In the genomic region with DNA sequence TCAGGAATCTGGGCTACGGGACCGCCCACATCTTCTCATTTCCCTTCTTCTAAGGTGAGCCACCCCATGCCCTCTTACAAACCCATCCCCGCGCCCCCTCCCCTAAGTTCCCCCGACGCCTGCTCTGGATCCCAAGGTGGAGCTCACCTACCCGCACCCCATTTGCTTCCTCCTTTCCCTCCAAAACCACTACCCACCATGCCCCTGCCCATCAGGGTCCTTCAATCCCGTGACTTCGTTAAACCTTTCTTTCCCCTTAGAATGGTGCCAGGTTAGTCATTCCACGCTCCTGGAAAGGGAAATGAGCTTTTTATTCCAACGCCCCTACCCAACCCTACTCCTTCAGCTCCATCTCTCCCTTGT, we compare ENCODE assay signal across 8 cellular contexts. TPM values are rescaled to one million over a fixed set of nuclear protein-coding genes. Genes with fewer than 3 reads are reported as not detected.
DNase-seq lines count a peak whose midpoint lies in the region; ATAC-seq, FAIRE-seq and TF ChIP-seq lines count a peak whose summit lies in the region.

No MANE protein-coding gene starts in this region.

- intact Hi-C loops in CD4-positive, alpha-beta T cell (cut with DNase I, micrococcal nuclease) = loop anchor here (5.0 to 10.0 kb wide), 12 partner anchors 178 to 1880 kb away; partner anchors contain the start of genes C17orf67 (in 2 of the 2), DGKE (in 2 of the 2), RAD51C (in 2 of the 2) and TEX14 (in 2 of the 2)
- intact Hi-C loops in Panc1 (cut with micrococcal nuclease; ENCODE audit: unreplicated experiment) = loop anchor here (10.0 kb wide), 1 partner anchor 120 kb away; no protein-coding TSS in a partner anchor
- intact Hi-C loops in endothelial cell of umbilical vein (cut with micrococcal nuclease) = loop anchor here (5.0 kb wide), 3 partner anchors 243 to 913 kb away; partner anchors contain the start of gene PPM1E

- H3K9me3 ChIP-seq in CD4-positive, alpha-beta T cell (ENCODE audit: control insufficient read depth, low read length) = no peaks in the 10 kb centered on the region
- H3K9me3 ChIP-seq in Panc1 (ENCODE audit: control insufficient read depth, insufficient read depth, low read depth, low read length) (no peaks in the 10 kb centered on the region), endothelial cell of umbilical vein (replicated peaks; ENCODE audit: control insufficient read depth, insufficient read depth, low read length) (no peaks in the 10 kb centered on the region)

- ATAC-seq in CD4-positive, alpha-beta T cell (ENCODE audit: poor library complexity) = no peak
- ATAC-seq in Panc1 (no peak), HG02610 (IDR thresholded peaks at IDR 0.05; ENCODE audit: unreplicated experiment) (no peak)

- H3K9me3 Mint-ChIP-seq in CD4-positive, alpha-beta T cell = no peaks in the 10 kb centered on the region
- H3K9me3 Mint-ChIP-seq in osteocyte (ENCODE audit: unreplicated experiment) = no peaks in the 10 kb centered on the region

- no peak for DNase-seq in CD4-positive, alpha-beta T cell
- DNase-seq in Panc1 (ENCODE audit: low read depth, low spot score) (no peak), endothelial cell of umbilical vein (ENCODE audit: low read depth, low spot score) (no peak), osteocyte (ENCODE audit: extremely low spot score, unreplicated experiment) (no peak), COLO829 (ENCODE audit: low spot score) (no peak)
- DNase-seq in activated CD4-positive, CD25-positive, alpha-beta regulatory T cell (lab: John Stamatoyannopoulos, UW) = no peak
- no peak for DNase-seq in stimulated activated CD4-positive, alpha-beta T cell treated with anti-CD3 and anti-CD28 coated beads, Interleukin-4, amount 100 ng/mL, for 24 hours

- H3K27ac Mint-ChIP-seq in CD4-positive, alpha-beta T cell = peak overlapping the region; percentile 85
- H3K27ac Mint-ChIP-seq in osteocyte (ENCODE audit: unreplicated experiment) = peak overlapping the region; percentile 59

- H3K27ac ChIP-seq in CD4-positive, alpha-beta T cell (ENCODE audit: low read depth, low read length) = no peak overlapping the region
- H3K27ac ChIP-seq in Panc1 (ENCODE audit: low read length) = peak overlapping the region; percentile 21; the same call in 1 of the 2 replicates
- H3K27ac ChIP-seq in endothelial cell of umbilical vein (ENCODE audit: insufficient read depth, low read depth, low read length) = no peak overlapping the region

- peak overlapping the region; percentile 80 for H2AFZ ChIP-seq in endothelial cell of umbilical vein (ENCODE audit: low read depth, low read length)

- no peak for TF ChIP-seq POLR2A in endothelial cell of umbilical vein (IDR thresholded peaks at IDR 0.05; ENCODE audit: low read depth, low read length)

- no peaks in the 10 kb centered on the region for H3K79me2 ChIP-seq in endothelial cell of umbilical vein (ENCODE audit: control insufficient read depth, insufficient read depth, low read length)

- no peaks in the 10 kb centered on the region for H3K27me3 Mint-ChIP-seq in CD4-positive, alpha-beta T cell
- H3K27me3 Mint-ChIP-seq in osteocyte (ENCODE audit: unreplicated experiment) = no peaks in the 10 kb centered on the region

- no peak for TF ChIP-seq CTCF in CD4-positive, alpha-beta T cell (IDR thresholded peaks at IDR 0.05)
- TF ChIP-seq CTCF in Panc1 (IDR thresholded peaks at IDR 0.05) = no peak
- TF ChIP-seq CTCF in endothelial cell of umbilical vein (IDR thresholded peaks at IDR 0.05; ENCODE audit: extremely low read depth in 1 of 2, insufficient read depth in 1 of 2, low read depth in 1 of 2, low read length in 2 of 2) = no peak
- TF ChIP-seq CTCF in osteocyte (IDR thresholded peaks at IDR 0.05) = no peak

- H3K4me1 ChIP-seq in Panc1 (ENCODE audit: control insufficient read depth, insufficient read depth, low read length) (peaks cover 9% of the 10 kb centered on the region; the same call in 1 of the 2 replicates), endothelial cell of umbilical vein (ENCODE audit: control insufficient read depth, extremely low read depth, insufficient read depth, low read length) (peaks cover 18% of the 10 kb centered on the region)

- peaks cover 61% of the 10 kb centered on the region for H3K36me3 Mint-ChIP-seq in CD4-positive, alpha-beta T cell (ENCODE audit: low read depth)
- H3K36me3 Mint-ChIP-seq in osteocyte (ENCODE audit: unreplicated experiment) = peaks cover 22% of the 10 kb centered on the region

- H3K27me3 ChIP-seq in CD4-positive, alpha-beta T cell (ENCODE audit: control insufficient read depth, insufficient read depth, low read length) = no peaks in the 10 kb centered on the region
- H3K27me3 ChIP-seq in Panc1 (ENCODE audit: control insufficient read depth, insufficient read depth, low read length) (no peaks in the 10 kb centered on the region), endothelial cell of umbilical vein (ENCODE audit: control insufficient read depth in 2 of 2, insufficient read depth in 2 of 2, low read length in 2 of 2) (no peaks in the 10 kb centered on the region)

- H3K36me3 ChIP-seq in Panc1 (ENCODE audit: control insufficient read depth, insufficient read depth, low read length) (no peaks in the 10 kb centered on the region; the same call in 1 of the 2 replicates), endothelial cell of umbilical vein (ENCODE audit: control insufficient read depth in 2 of 2, extremely low read depth in 1 of 2, insufficient read depth in 2 of 2, low read length in 2 of 2) (peaks cover 0 to 20% of the 10 kb centered on the region in 2 experiments)

- H3K4me2 ChIP-seq in endothelial cell of umbilical vein (ENCODE audit: insufficient read depth, low read length) = peak overlapping the region; percentile 18

- in situ Hi-C loops in Panc1 (cut with HindIII; ENCODE audit: low pct_unique_long_range_greater_than_20kb, low sequenced_read_pairs) = no loop called here

- H3K4me3 Mint-ChIP-seq in CD4-positive, alpha-beta T cell = peak overlapping the region; percentile 90
- peak overlapping the region; percentile 72 for H3K4me3 Mint-ChIP-seq in osteocyte (ENCODE audit: unreplicated experiment)

- no peaks in the 10 kb centered on the region for H4K20me1 ChIP-seq in endothelial cell of umbilical vein (replicated peaks; ENCODE audit: control insufficient read depth, extremely low read depth, insufficient read depth, low read length)

- no peaks in the 10 kb centered on the region for H3K9me1 ChIP-seq in endothelial cell of umbilical vein (replicated peaks; ENCODE audit: control insufficient read depth, extremely low read depth, insufficient read depth, low read length)

- H3K4me3 ChIP-seq in Panc1 (ENCODE audit: low read depth in 2 of 2, low read length in 2 of 2) = peak overlapping the region; percentile 64 to 65
- peak overlapping the region in 2 of 3 experiments; percentile 6 to 65 for H3K4me3 ChIP-seq in endothelial cell of umbilical vein (replicated peaks in 1 of 3; ENCODE audit: insufficient read depth in 1 of 3, low read depth in 1 of 3, low read length in 3 of 3)

- CTCF ChIA-PET in CD4-positive, alpha-beta T cell (lab: Charles Lee) = interaction anchor here (1.4 kb wide), 1 partner anchor 27 kb away, joined by 4 read pairs; no protein-coding TSS in a partner anchor
- CTCF ChIA-PET in Panc1 (lab: Charles Lee) = interaction anchor here (0.7 kb wide), 2 partner anchors 44 to 198 kb away, joined by 3 read pairs; no protein-coding TSS in a partner anchor
- CTCF ChIA-PET in endothelial cell of umbilical vein (lab: Charles Lee) = interaction anchor here (1.2 to 2.1 kb wide), 5 partner anchors 13 to 490 kb away, joined by 4 to 7 read pairs (median 6); partner anchors contain the start of gene HSF5

- POLR2A ChIA-PET in CD4-positive, alpha-beta T cell (lab: Charles Lee) = interaction anchor here (1.0 to 2.9 kb wide), 9 partner anchors 10 to 592 kb away, joined by 3 to 8 read pairs (median 4); partner anchors contain the start of gene TRIM37
- POLR2A ChIA-PET in Panc1 (lab: Charles Lee) (interaction anchor here (0.7 kb wide), 1 partner anchor 296 kb away, joined by 7 read pairs; the partner anchor contains the start of gene MKS1), endothelial cell of umbilical vein (lab: Charles Lee) (interaction anchor here (3.0 kb wide), 1 partner anchor 117 kb away, joined by 27 read pairs; no protein-coding TSS in a partner anchor)

- no peak for FAIRE-seq in endothelial cell of umbilical vein (lab: Jason Lieb, UNC)

- H3K4me1 Mint-ChIP-seq in CD4-positive, alpha-beta T cell (ENCODE audit: low read depth) = peaks cover 60% of the 10 kb centered on the region
- H3K4me1 Mint-ChIP-seq in osteocyte (ENCODE audit: unreplicated experiment) = peaks cover 35% of the 10 kb centered on the region

- dilution Hi-C loops in endothelial cell of umbilical vein (cut with MboI; ENCODE audit: extremely low pct_ligation_motif_present, low sequenced_read_pairs) = no loop called here

- BruUV-seq in Panc1 (replicated peaks; lab: Mats Ljungman, UMichigan) (no TSS peak), endothelial cell of umbilical vein (replicated peaks; lab: Mats Ljungman, UMichigan) (no TSS peak)

- no peak overlapping the region for H3K9ac ChIP-seq in endothelial cell of umbilical vein (replicated peaks; ENCODE audit: extremely low read depth, insufficient read depth, low read length)

RNA-seq across cellular contexts. Expression of gene MTMR4, which starts 0.3 kb away (rescaled TPM):
- total RNA-seq in CD4-positive, alpha-beta T cell = 10 to 100 TPM; 28.8 to 30.0 TPM
- total RNA-seq in Panc1 (2021; ENCODE audit: unreplicated experiment) (20.8 TPM), endothelial cell of umbilical vein (38.3 and 41.0 TPM in 2 replicates), osteocyte (47.3 and 47.4 TPM in 2 replicates)
- 11.5 TPM for polyA plus RNA-seq in Panc1 (2012; ENCODE audit: insufficient read length)
- 16.2 and 25.1 TPM in 2 replicates for polyA plus RNA-seq in endothelial cell of umbilical vein
- 16.5 and 17.6 TPM in 2 replicates for polyA plus RNA-seq in endothelial cell of umbilical vein (2011; cell fraction: cytosol; rRNA removed)
- polyA plus RNA-seq in endothelial cell of umbilical vein (2011; cell fraction: nucleus; rRNA removed) = 51.9 and 52.1 TPM in 2 replicates
- polyA plus RNA-seq in endothelial cell of umbilical vein (2012) = 16.7 and 20.3 TPM in 2 replicates
- polyA minus RNA-seq in endothelial cell of umbilical vein = 137 and 138 TPM in 2 replicates
- polyA minus RNA-seq in endothelial cell of umbilical vein (2011; cell fraction: cytosol; rRNA and poly(A)+ RNA removed) = 28.4 TPM
- 27.9 and 34.9 TPM in 2 replicates for polyA minus RNA-seq in endothelial cell of umbilical vein (2011; cell fraction: nucleus; rRNA and poly(A)+ RNA removed)

RNA-seq across cellular contexts. Expression of gene HSF5, which starts 26.6 kb away (rescaled TPM):
- 1 to 10 TPM; 1.6 to 1.7 TPM for total RNA-seq in CD4-positive, alpha-beta T cell
- total RNA-seq in Panc1 (2021; ENCODE audit: unreplicated experiment) (not detected), endothelial cell of umbilical vein (0.07 TPM in 1 of 2 replicates, not detected in the other), osteocyte (not detected in 2 replicates)
- not detected for polyA plus RNA-seq in Panc1 (2012; ENCODE audit: insufficient read length)
- polyA plus RNA-seq in endothelial cell of umbilical vein = 0.02 and 0.03 TPM in 2 replicates
- 0.01 and 0.03 TPM in 2 replicates for polyA plus RNA-seq in endothelial cell of umbilical vein (2011; cell fraction: cytosol; rRNA removed)
- polyA plus RNA-seq in endothelial cell of umbilical vein (2011; cell fraction: nucleus; rRNA removed) = 0.04 and 0.07 TPM in 2 replicates
- polyA plus RNA-seq in endothelial cell of umbilical vein (2012) = not detected in 2 replicates
- 0.07 TPM in 1 of 2 replicates, not detected in the other for polyA minus RNA-seq in endothelial cell of umbilical vein
- polyA minus RNA-seq in endothelial cell of umbilical vein (2011; cell fraction: cytosol; rRNA and poly(A)+ RNA removed) = not detected
- polyA minus RNA-seq in endothelial cell of umbilical vein (2011; cell fraction: nucleus; rRNA and poly(A)+ RNA removed) = 0.10 and 0.24 TPM in 2 replicates
